In the genomic region with DNA sequence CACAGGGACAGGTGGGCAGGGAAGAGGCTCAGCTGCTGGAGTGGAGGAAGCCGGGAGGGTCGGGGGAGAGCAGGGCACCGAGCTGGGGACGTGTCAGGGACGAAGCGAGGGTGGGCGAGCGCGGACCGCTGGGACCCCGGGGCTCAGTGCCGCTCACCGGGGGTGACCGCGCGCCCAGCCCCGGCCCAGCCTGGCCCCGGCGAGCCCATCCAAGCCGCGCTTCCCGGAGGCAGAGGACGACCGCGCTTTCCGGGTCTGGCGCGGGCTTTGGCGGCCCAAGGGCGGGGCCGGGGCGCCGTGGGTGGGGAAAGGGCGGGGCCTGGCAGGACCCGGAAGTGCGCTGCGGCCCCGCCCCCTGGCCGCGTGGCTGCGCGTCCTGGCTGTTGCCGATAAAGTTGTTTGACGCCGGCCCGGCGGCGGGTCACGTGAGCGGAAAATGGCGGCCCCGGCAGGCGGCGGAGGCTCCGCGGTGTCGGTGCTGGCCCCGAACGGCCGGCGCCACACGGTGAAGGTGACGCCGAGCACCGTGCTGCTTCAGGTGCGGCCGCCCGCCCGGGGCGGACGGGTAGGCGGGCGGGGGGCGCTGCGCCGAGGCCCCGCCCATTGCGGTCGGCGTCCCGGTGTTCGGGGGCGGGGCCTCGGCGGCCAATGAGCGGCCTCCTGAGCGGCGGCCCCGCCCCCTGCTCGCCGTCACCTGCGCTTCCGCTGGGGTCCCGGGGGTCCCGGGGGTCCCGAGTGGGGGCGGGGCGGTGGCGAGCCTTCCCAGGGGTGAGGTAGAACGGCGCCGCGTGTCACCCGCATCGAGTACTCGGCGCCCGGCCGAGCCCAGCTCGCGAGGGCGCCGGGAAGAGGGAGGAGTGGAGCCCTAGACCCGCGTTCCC, we compare ENCODE assay signal across 8 cellular contexts. TPM values are rescaled to one million over a fixed set of nuclear protein-coding genes. Genes with fewer than 3 reads are reported as not detected.
A peak's percentile ranks its signal among the peaks of the same experiment; 100 is the strongest.
DNase-seq lines count a peak whose midpoint lies in the region; ATAC-seq and TF ChIP-seq lines count a peak whose summit lies in the region.

A gene with protein sequence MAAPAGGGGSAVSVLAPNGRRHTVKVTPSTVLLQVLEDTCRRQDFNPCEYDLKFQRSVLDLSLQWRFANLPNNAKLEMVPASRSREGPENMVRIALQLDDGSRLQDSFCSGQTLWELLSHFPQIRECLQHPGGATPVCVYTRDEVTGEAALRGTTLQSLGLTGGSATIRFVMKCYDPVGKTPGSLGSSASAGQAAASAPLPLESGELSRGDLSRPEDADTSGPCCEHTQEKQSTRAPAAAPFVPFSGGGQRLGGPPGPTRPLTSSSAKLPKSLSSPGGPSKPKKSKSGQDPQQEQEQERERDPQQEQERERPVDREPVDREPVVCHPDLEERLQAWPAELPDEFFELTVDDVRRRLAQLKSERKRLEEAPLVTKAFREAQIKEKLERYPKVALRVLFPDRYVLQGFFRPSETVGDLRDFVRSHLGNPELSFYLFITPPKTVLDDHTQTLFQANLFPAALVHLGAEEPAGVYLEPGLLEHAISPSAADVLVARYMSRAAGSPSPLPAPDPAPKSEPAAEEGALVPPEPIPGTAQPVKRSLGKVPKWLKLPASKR (plus strand): TSS at position 419 of the 881 bp plus-strand sequence. CDS start 18 bp downstream, at position 437.

- H3K27ac Mint-ChIP-seq in activated CD4-positive, alpha-beta T cell treated with anti-CD3 and anti-CD28 coated beads for 36 hours: peak within 1 kb of the TSS; percentile 98

- H3K4me1 Mint-ChIP-seq in activated CD4-positive, alpha-beta T cell treated with anti-CD3 and anti-CD28 coated beads for 36 hours: peaks cover 32% of the 10 kb centered on the region

- CTCF ChIA-PET in activated CD4-positive, alpha-beta T cell treated with anti-CD3 and anti-CD28 coated beads for 36 hours (lab: Charles Lee): interaction anchor here (0.7 kb wide), 1 partner anchor 13 kb away, joined by 4 read pairs; no protein-coding TSS in a partner anchor

- H3K36me3 Mint-ChIP-seq in activated CD4-positive, alpha-beta T cell treated with anti-CD3 and anti-CD28 coated beads for 36 hours (ENCODE audit: low read depth): peaks cover 5% of the 10 kb centered on the region

- H3K9me3 Mint-ChIP-seq in activated CD4-positive, alpha-beta T cell treated with anti-CD3 and anti-CD28 coated beads for 36 hours (ENCODE audit: low read depth): no peaks in the 10 kb centered on the region

- peak within 1 kb of the TSS; percentile 94 for H3K4me3 Mint-ChIP-seq in activated CD4-positive, alpha-beta T cell treated with anti-CD3 and anti-CD28 coated beads for 36 hours

- intact Hi-C loops in activated CD4-positive, alpha-beta T cell treated with anti-CD3 and anti-CD28 coated beads for 36 hours (cut with DNase I, micrococcal nuclease): loop anchor here (1.0 to 10.0 kb wide), 21 partner anchors 9 to 943 kb away; a partner anchor contains a TSS

- TF ChIP-seq POLR2A in GM18951 (IDR thresholded peaks at IDR 0.05; ENCODE audit: extremely low read depth, insufficient read depth, insufficient read length): peak; percentile 97

- TF ChIP-seq CTCF in AG09309 (IDR thresholded peaks at IDR 0.05; ENCODE audit: control insufficient read depth, insufficient read depth, low read depth, low read length, missing control alignments) (no peak), choroid plexus epithelial cell (conservative IDR thresholded peaks at IDR 0.05; ENCODE audit: low read depth, low read length) (no peak)

- DNase-seq in AG09309 (ENCODE audit: low read depth): peak; percentile 55
- peak; percentile 89 for DNase-seq in NCI-H460 (ENCODE audit: extremely low read depth, low read depth)
- peak; percentile 95 for DNase-seq in activated CD4-positive, alpha-beta T cell treated with anti-CD3 and anti-CD28 coated beads for 36 hours
- DNase-seq in choroid plexus epithelial cell (ENCODE audit: low read depth): peak; percentile 95
- DNase-seq in stimulated activated CD4-positive, alpha-beta T cell treated with anti-CD3 and anti-CD28 coated beads, Interleukin-1b, Interleukin-23, amount 100 ng/mL, for 1 hour (ENCODE audit: low read depth in 2 of 2): peak; percentile 81 to 90

- ATAC-seq in HG03159 (IDR thresholded peaks at IDR 0.05; ENCODE audit: unreplicated experiment): peak; percentile 82
- ATAC-seq in activated CD4-positive, alpha-beta T cell treated with anti-CD3 and anti-CD28 coated beads for 36 hours: peak; percentile 83

- peak within 1 kb of the TSS; percentile 90 for H3K27ac ChIP-seq in layer of hippocampus (ENCODE audit: low read depth, low read length)

- peak within 1 kb of the TSS; percentile 87 for H3K4me3 ChIP-seq in AG09309 (ENCODE audit: control insufficient read depth, low read depth, low read length)
- peak within 1 kb of the TSS; percentile 82 for H3K4me3 ChIP-seq in choroid plexus epithelial cell (ENCODE audit: low read depth, low read length)

- POLR2A ChIA-PET in activated CD4-positive, alpha-beta T cell treated with anti-CD3 and anti-CD28 coated beads for 36 hours (lab: Charles Lee): interaction anchor here (1.1 kb wide), 1 partner anchor 9 kb away, joined by 3 read pairs; no protein-coding TSS in a partner anchor

- in situ Hi-C loops in GM18951 (cut with MboI; ENCODE audit: low sequenced_read_pairs, unreplicated experiment): no loop called here

- no peaks in the 10 kb centered on the region for H3K27me3 Mint-ChIP-seq in activated CD4-positive, alpha-beta T cell treated with anti-CD3 and anti-CD28 coated beads for 36 hours

- H3K27me3 ChIP-seq in layer of hippocampus (ENCODE audit: control insufficient read depth, insufficient read depth, low read length): no peaks in the 10 kb centered on the region

RNA-seq across cellular contexts. Expression of the gene that starts here (rescaled TPM):
- total RNA-seq in NCI-H460 (2014; rRNA removed; shearing (Covaris generic)): 20.5 and 21.1 TPM in 2 replicates
- 55.3 and 74.1 TPM in 2 replicates for polyA plus RNA-seq in NCI-H460 (2014; cell fraction: nucleus; rRNA removed)
- 10 to 100 TPM; 23.3 to 26.5 TPM for total RNA-seq in activated CD4-positive, alpha-beta T cell treated with anti-CD3 and anti-CD28 coated beads for 36 hours

Comparison
In these comparisons a context has a peak if more than half of its experiments do, and no peak if none do; other contexts are left out.
1. Peak in every context shown above with its lines: DNase-seq, ATAC-seq, H3K4me3 ChIP-seq and H3K27ac ChIP-seq.